8 cellular contexts compared by ENCODE assay signal in the genomic region with DNA sequence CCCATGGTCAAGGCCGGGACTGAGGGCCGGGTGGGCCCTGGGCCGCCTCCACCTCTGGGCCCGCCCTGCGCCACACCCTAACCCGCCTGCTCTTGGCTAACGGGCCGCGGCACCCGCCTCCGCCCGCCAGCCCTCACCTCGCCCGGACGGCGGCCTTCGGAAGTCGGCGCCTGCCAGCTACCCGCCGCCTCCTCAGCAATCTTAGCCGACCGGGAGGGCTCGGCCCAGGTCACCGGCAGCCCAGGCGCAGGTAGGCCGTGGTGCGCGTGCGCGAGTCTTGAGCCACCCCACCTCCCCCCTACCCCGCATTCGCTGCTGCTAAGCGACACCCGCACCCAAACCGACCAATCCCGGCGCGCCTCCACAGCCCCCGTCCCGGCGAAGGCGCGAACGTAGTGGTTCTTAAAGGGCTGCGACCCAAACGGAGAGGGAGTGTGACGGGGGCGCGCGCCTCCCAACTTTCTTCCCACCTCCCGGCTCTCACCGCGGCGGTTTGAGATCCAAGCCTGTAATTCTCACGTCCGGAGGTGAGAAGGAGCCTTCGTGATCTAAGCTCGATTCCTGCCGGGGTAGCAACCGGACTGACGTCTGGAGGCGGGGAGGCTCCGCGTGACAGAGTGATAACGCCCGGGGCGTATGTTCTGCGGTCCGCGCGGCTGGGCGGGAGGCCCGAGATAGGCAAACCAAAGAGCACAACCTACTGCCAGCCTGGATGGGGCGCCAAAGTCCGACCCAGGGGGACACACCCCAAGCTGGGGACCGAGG. TPM values are rescaled to one million over a fixed set of nuclear protein-coding genes. Genes with fewer than 3 reads are reported as not detected.
DNase-seq lines count a peak whose midpoint lies in the region; ATAC-seq and TF ChIP-seq lines count a peak whose summit lies in the region.

A gene with protein sequence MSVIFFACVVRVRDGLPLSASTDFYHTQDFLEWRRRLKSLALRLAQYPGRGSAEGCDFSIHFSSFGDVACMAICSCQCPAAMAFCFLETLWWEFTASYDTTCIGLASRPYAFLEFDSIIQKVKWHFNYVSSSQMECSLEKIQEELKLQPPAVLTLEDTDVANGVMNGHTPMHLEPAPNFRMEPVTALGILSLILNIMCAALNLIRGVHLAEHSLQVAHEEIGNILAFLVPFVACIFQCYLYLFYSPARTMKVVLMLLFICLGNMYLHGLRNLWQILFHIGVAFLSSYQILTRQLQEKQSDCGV (minus strand): TSS at position 259 of the 765 bp plus-strand sequence. CDS start 12,921 bp downstream, outside the sequence.

- peak; percentile 98 for ATAC-seq in SK-N-SH treated with all-trans-retinoic acid at 6 μM for 48 hours
- ATAC-seq in activated naive CD4-positive, alpha-beta T cell treated with anti-CD3 and anti-CD28 coated beads, Interleukin-2, amount 50 U/mL, for 72 hours, result peak; percentile 92 to 95

- no peaks in the 10 kb centered on the region for H3K36me3 ChIP-seq in thymus (ENCODE audit: control insufficient read depth, insufficient read depth)

- H3K9me3 Mint-ChIP-seq in HFFc6 (no peaks in the 10 kb centered on the region), osteocyte (ENCODE audit: unreplicated experiment) (peaks cover 3% of the 10 kb centered on the region)
- H3K9me3 Mint-ChIP-seq in activated naive CD4-positive, alpha-beta T cell treated with anti-CD3 and anti-CD28 coated beads, Interleukin-2, amount 50 U/mL, for 72 hours, result peaks cover 0 to 4% of the 10 kb centered on the region in 2 donors

- peak within 1 kb of the TSS; percentile 97 for H3K4me3 ChIP-seq in GM08714 (ENCODE audit: low read length)
- peak within 1 kb of the TSS; percentile 82 for H3K4me3 ChIP-seq in NB4 (ENCODE audit: low read depth, low read length)
- peak within 1 kb of the TSS; percentile 68 for H3K4me3 ChIP-seq in thymus (ENCODE audit: low read length)

- H3K4me3 Mint-ChIP-seq in HFFc6 (peak within 1 kb of the TSS; percentile 91), osteocyte (ENCODE audit: unreplicated experiment) (peak within 1 kb of the TSS; percentile 91)

- H3K27me3 Mint-ChIP-seq in HFFc6 (ENCODE audit: insufficient read depth), result no peaks in the 10 kb centered on the region; the same call in 1 of the 2 replicates
- H3K27me3 Mint-ChIP-seq in osteocyte (ENCODE audit: unreplicated experiment), result no peaks in the 10 kb centered on the region

- TF ChIP-seq CTCF in HFFc6 (IDR thresholded peaks at IDR 0.05) (peak; percentile 55), NB4 (IDR thresholded peaks at IDR 0.05; ENCODE audit: low read depth, low read length) (peak; percentile 28), osteocyte (IDR thresholded peaks at IDR 0.05) (peak; percentile 17)

- H3K27me3 ChIP-seq in thymus (ENCODE audit: control insufficient read depth, insufficient read depth), result no peaks in the 10 kb centered on the region

- peak within 1 kb of the TSS; percentile 88 for H3K27ac ChIP-seq in thymus (ENCODE audit: low read depth)

- H3K36me3 Mint-ChIP-seq in HFFc6 (ENCODE audit: low read depth) (peaks cover 12% of the 10 kb centered on the region), osteocyte (ENCODE audit: unreplicated experiment) (peaks cover 5% of the 10 kb centered on the region)
- H3K36me3 Mint-ChIP-seq in activated naive CD4-positive, alpha-beta T cell treated with anti-CD3 and anti-CD28 coated beads, Interleukin-2, amount 50 U/mL, for 72 hours, result peaks cover 14 to 17% of the 10 kb centered on the region in 2 donors

- H3K27ac Mint-ChIP-seq in HFFc6, result peak within 1 kb of the TSS; percentile 92
- peak within 1 kb of the TSS; percentile 90 to 91 for H3K27ac Mint-ChIP-seq in activated naive CD4-positive, alpha-beta T cell treated with anti-CD3 and anti-CD28 coated beads, Interleukin-2, amount 50 U/mL, for 72 hours
- peak within 1 kb of the TSS; percentile 96 for H3K27ac Mint-ChIP-seq in osteocyte (ENCODE audit: unreplicated experiment)

- under 1% methylated on average over 77 of the region's 77 CpGs for WGBS in thymus

- H3K4me1 Mint-ChIP-seq in HFFc6 (ENCODE audit: low read depth) (peaks cover 33% of the 10 kb centered on the region), osteocyte (ENCODE audit: unreplicated experiment) (peaks cover 33% of the 10 kb centered on the region)

- peaks cover 7% of the 10 kb centered on the region for H3K4me1 ChIP-seq in thymus (ENCODE audit: control insufficient read depth, insufficient read depth, low read length)

- TF ChIP-seq POLR2A in NB4 (IDR thresholded peaks at IDR 0.05; ENCODE audit: extremely low read depth, insufficient read length), result peak; percentile 48

- H3K9me3 ChIP-seq in thymus (ENCODE audit: control insufficient read depth), result no peaks in the 10 kb centered on the region

- DNase-seq in HFFc6, result peak; percentile 86
- DNase-seq in NB4 (ENCODE audit: low read depth), result peak; percentile 95
- DNase-seq in activated naive CD4-positive, alpha-beta T cell treated with anti-CD3 and anti-CD28 coated beads, Interleukin-2, amount 50 U/mL, for 72 hours (ENCODE audit: low spot score in 2 of 2), result peak; percentile 95 to 96
- peak; percentile 95 for DNase-seq in glomerular visceral epithelial cell (ENCODE audit: extremely low spot score)
- peak; percentile 97 for DNase-seq in osteocyte (ENCODE audit: extremely low spot score, unreplicated experiment)

TF ChIP-seq in SK-N-SH treated with all-trans-retinoic acid at 6 μM for 48 hours, 23 proteins besides CTCF, POLR2A, EP300 and RAD21:
- TF ChIP-seq BACH2 (CRISPR knock-in tag; IDR thresholded peaks at IDR 0.05; ENCODE audit: borderline replicate concordance) (no peak), ZC3H10 (CRISPR knock-in tag; IDR thresholded peaks at IDR 0.05) (no peak), ZNF565 (CRISPR knock-in tag; conservative IDR thresholded peaks at IDR 0.05; ENCODE audit: low read depth) (no peak), SNAI2 (CRISPR knock-in tag; IDR thresholded peaks at IDR 0.05) (no peak), OSR1 (CRISPR knock-in tag; IDR thresholded peaks at IDR 0.05) (no peak), ZNF70 (CRISPR knock-in tag; IDR thresholded peaks at IDR 0.05) (no peak), GLIS3 (CRISPR knock-in tag; IDR thresholded peaks at IDR 0.05) (no peak), ZNF8 (CRISPR knock-in tag; IDR thresholded peaks at IDR 0.05) (no peak), RARB (CRISPR knock-in tag; IDR thresholded peaks at IDR 0.05) (no peak), ESRRG (CRISPR knock-in tag; IDR thresholded peaks at IDR 0.05) (no peak), ZFP30 (CRISPR knock-in tag; IDR thresholded peaks at IDR 0.05) (no peak)
- TF ChIP-seq, protein P1, sequence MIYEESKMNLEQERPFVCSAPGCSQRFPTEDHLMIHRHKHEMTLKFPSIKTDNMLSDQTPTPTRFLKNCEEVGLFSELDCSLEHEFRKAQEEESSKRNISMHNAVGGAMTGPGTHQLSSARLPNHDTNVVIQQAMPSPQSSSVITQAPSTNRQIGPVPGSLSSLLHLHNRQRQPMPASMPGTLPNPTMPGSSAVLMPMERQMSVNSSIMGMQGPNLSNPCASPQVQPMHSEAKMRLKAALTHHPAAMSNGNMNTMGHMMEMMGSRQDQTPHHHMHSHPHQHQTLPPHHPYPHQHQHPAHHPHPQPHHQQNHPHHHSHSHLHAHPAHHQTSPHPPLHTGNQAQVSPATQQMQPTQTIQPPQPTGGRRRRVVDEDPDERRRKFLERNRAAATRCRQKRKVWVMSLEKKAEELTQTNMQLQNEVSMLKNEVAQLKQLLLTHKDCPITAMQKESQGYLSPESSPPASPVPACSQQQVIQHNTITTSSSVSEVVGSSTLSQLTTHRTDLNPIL (CRISPR knock-in tag; IDR thresholded peaks at IDR 0.05; ENCODE audit: low read depth), result no peak
- TF ChIP-seq, protein P2, sequence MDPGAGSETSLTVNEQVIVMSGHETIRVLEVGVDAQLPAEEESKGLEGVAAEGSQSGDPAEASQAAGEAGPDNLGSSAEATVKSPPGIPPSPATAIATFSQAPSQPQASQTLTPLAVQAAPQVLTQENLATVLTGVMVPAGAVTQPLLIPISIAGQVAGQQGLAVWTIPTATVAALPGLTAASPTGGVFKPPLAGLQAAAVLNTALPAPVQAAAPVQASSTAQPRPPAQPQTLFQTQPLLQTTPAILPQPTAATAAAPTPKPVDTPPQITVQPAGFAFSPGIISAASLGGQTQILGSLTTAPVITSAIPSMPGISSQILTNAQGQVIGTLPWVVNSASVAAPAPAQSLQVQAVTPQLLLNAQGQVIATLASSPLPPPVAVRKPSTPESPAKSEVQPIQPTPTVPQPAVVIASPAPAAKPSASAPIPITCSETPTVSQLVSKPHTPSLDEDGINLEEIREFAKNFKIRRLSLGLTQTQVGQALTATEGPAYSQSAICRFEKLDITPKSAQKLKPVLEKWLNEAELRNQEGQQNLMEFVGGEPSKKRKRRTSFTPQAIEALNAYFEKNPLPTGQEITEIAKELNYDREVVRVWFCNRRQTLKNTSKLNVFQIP (CRISPR knock-in tag; IDR thresholded peaks at IDR 0.05; ENCODE audit: borderline replicate concordance, low read depth), result no peak
- TF ChIP-seq, protein P3, sequence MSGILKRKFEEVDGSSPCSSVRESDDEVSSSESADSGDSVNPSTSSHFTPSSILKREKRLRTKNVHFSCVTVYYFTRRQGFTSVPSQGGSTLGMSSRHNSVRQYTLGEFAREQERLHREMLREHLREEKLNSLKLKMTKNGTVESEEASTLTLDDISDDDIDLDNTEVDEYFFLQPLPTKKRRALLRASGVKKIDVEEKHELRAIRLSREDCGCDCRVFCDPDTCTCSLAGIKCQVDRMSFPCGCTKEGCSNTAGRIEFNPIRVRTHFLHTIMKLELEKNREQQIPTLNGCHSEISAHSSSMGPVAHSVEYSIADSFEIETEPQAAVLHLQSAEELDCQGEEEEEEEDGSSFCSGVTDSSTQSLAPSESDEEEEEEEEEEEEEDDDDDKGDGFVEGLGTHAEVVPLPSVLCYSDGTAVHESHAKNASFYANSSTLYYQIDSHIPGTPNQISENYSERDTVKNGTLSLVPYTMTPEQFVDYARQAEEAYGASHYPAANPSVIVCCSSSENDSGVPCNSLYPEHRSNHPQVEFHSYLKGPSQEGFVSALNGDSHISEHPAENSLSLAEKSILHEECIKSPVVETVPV (CRISPR knock-in tag; IDR thresholded peaks at IDR 0.05), result no peak
TF ChIP-seq in SK-N-SH treated with all-trans-retinoic acid at 6 μM for 48 hours: peak in this region for 0.

RNA-seq across cellular contexts. Expression of the gene that starts here (rescaled TPM):
- 10 to 100 TPM; 40.7 to 51.2 (median 48.6) TPM for total RNA-seq in HFFc6 (2021; fragmentation: NEBNext Ultra II Directional; extraction: Animal tissue kit (Norgen Biotek cat#: 25700))
- total RNA-seq in activated naive CD4-positive, alpha-beta T cell treated with anti-CD3 and anti-CD28 coated beads, Interleukin-2, amount 50 U/mL, for 72 hours, result 10 to 100 TPM; 37.6 to 42.3 TPM
- 56.2 and 58.4 TPM in 2 replicates for total RNA-seq in osteocyte
- 24.9 TPM for polyA plus RNA-seq in thymus

Comparison
In these comparisons a context has a peak if more than half of its experiments do, and no peak if none do; other contexts are left out.
1. Peak in every context shown above with its lines: DNase-seq, ATAC-seq, H3K4me3 ChIP-seq and H3K27ac ChIP-seq.